In genomic region chr7:132112111-132112510, GRCh38 we compare ENCODE assay signal across 27 cellular contexts.
"Had no signal": no experiment of that assay in that cellular context is flagged by ENCODE, and none has a peak within 500 bp of the region (broad histone marks: within the 10 kb centered on the region; RNA-seq: fewer than 3 reads in every experiment).

No MANE protein-coding gene starts in this region.

- H3K27me3 ChIP-seq: colonic mucosa, hepatocyte, right atrium auricular region, suprapubic skin, tibial artery had no signal

- ATAC-seq: activated CD4-positive, alpha-beta T cell treated with anti-CD3 and anti-CD28 coated beads for 36 hours; activated CD8-positive, alpha-beta memory T cell treated with anti-CD3 and anti-CD28 coated beads, Interleukin-2, amount 10 ng/mL, durations not matched to agents 7 days and 5 days; activated CD8-positive, alpha-beta T cell treated with anti-CD3 and anti-CD28 coated beads, Interleukin-2, amount 10 ng/mL, durations not matched to agents 7 days and 5 days; activated naive CD8-positive, alpha-beta T cell treated with anti-CD3 and anti-CD28 coated beads, Interleukin-2, amount 50 U/mL, for 24 hours; left ventricle myocardium superior had no signal

- H3K27me3 Mint-ChIP-seq: activated B cell treated with CpG ODN at 0.5 μM for 24 hours had no signal

- H3K9me3 Mint-ChIP-seq: activated B cell treated with CpG ODN at 0.5 μM for 24 hours; activated naive CD4-positive, alpha-beta T cell treated with anti-CD3 and anti-CD28 coated beads, Interleukin-2, amount 50 U/mL, for 24 hours; activated naive CD8-positive, alpha-beta T cell treated with anti-CD3 and anti-CD28 coated beads, Interleukin-2, amount 50 U/mL, for 24 hours; activated T-helper 2 cell treated with anti-CD3 and anti-CD28 coated beads, Interferon-gamma antibody, Interleukin-2, Interleukin-4, amounts not matched to agents 10 μg/mL and 5 μg/mL and 100 μg/mL, durations not matched to agents 14 hours and 24 hours and 36 hours; nephron progenitor cell; T-helper 2 cell treated with Interferon-gamma antibody and Interleukin-4, amounts not matched to agents 5 μg/mL and 100 μg/mL, for 36 hours had no signal

- H3K4me3 ChIP-seq: colonic mucosa, hepatocyte, psoas muscle, right atrium auricular region, suprapubic skin, tibial artery had no signal

- H3K9me3 ChIP-seq: colonic mucosa, psoas muscle, right atrium auricular region, suprapubic skin, tibial artery had no signal

- DNase-seq: activated B cell treated with CpG ODN at 0.5 μM for 24 hours; activated CD4-positive, alpha-beta T cell treated with anti-CD3 and anti-CD28 coated beads for 36 hours; activated CD8-positive, alpha-beta memory T cell treated with anti-CD3 and anti-CD28 coated beads, Interleukin-2, amount 10 ng/mL, durations not matched to agents 7 days and 5 days; activated CD8-positive, alpha-beta T cell treated with anti-CD3 and anti-CD28 coated beads, Interleukin-2, amount 10 ng/mL, durations not matched to agents 7 days and 5 days; activated naive CD8-positive, alpha-beta T cell treated with anti-CD3 and anti-CD28 coated beads, Interleukin-2, amount 50 U/mL, for 24 hours; activated T-cell treated with anti-CD3 and anti-CD28 coated beads, Interleukin-2, amount 50 U/mL, for 48 hours; cerebellar nuclear complex; colonic mucosa; effector CD8-positive, alpha-beta T cell; islet precursor cell; left ventricle myocardium superior; naive B cell; nephron progenitor cell; psoas muscle; stimulated activated CD4-positive, alpha-beta T cell treated with anti-CD3 and anti-CD28 coated beads, Interleukin-15, amount 100 ng/mL, for 24 hours; stimulated activated CD4-positive, alpha-beta T cell treated with anti-CD3 and anti-CD28 coated beads, Interleukin-2, amount 100 ng/mL, for 24 hours; stimulated activated naive CD4-positive, alpha-beta T cell; T-helper 1 cell; tibial artery had no signal

- H3K4me3 Mint-ChIP-seq: activated B cell treated with CpG ODN at 0.5 μM for 24 hours; activated CD4-positive, alpha-beta T cell treated with anti-CD3 and anti-CD28 coated beads for 36 hours; activated CD8-positive, alpha-beta memory T cell treated with anti-CD3 and anti-CD28 coated beads, Interleukin-2, amount 10 ng/mL, durations not matched to agents 7 days and 5 days; activated CD8-positive, alpha-beta T cell treated with anti-CD3 and anti-CD28 coated beads, Interleukin-2, amount 10 ng/mL, durations not matched to agents 7 days and 5 days; activated naive CD4-positive, alpha-beta T cell treated with anti-CD3 and anti-CD28 coated beads, Interleukin-2, amount 50 U/mL, for 24 hours; activated naive CD8-positive, alpha-beta T cell treated with anti-CD3 and anti-CD28 coated beads, Interleukin-2, amount 50 U/mL, for 24 hours; nephron progenitor cell; T-helper 2 cell treated with Interferon-gamma antibody and Interleukin-4, amounts not matched to agents 5 μg/mL and 100 μg/mL, for 36 hours had no signal

- H3K36me3 ChIP-seq: colonic mucosa, right atrium auricular region, suprapubic skin, tibial artery had no signal

- H3K4me1 ChIP-seq: colonic mucosa, parathyroid adenoma, psoas muscle, right atrium auricular region, suprapubic skin, tibial artery had no signal

- H3K79me2 ChIP-seq: hepatocyte, parathyroid adenoma had no signal

- H3K27ac ChIP-seq: colonic mucosa, hepatocyte, parathyroid adenoma, psoas muscle, right atrium auricular region, suprapubic skin, tibial artery had no signal

- H3K27ac Mint-ChIP-seq: activated B cell treated with CpG ODN at 0.5 μM for 24 hours; activated CD4-positive, alpha-beta T cell treated with anti-CD3 and anti-CD28 coated beads for 36 hours; activated CD8-positive, alpha-beta memory T cell treated with anti-CD3 and anti-CD28 coated beads, Interleukin-2, amount 10 ng/mL, durations not matched to agents 7 days and 5 days; activated CD8-positive, alpha-beta T cell treated with anti-CD3 and anti-CD28 coated beads, Interleukin-2, amount 10 ng/mL, durations not matched to agents 7 days and 5 days; activated naive CD4-positive, alpha-beta T cell treated with anti-CD3 and anti-CD28 coated beads, Interleukin-2, amount 50 U/mL, for 24 hours; activated naive CD8-positive, alpha-beta T cell treated with anti-CD3 and anti-CD28 coated beads, Interleukin-2, amount 50 U/mL, for 24 hours; activated T-helper 2 cell treated with anti-CD3 and anti-CD28 coated beads, Interferon-gamma antibody, Interleukin-2, Interleukin-4, amounts not matched to agents 10 μg/mL and 5 μg/mL and 100 μg/mL, durations not matched to agents 14 hours and 24 hours and 36 hours; naive B cell; nephron progenitor cell; T-helper 2 cell treated with Interferon-gamma antibody and Interleukin-4, amounts not matched to agents 5 μg/mL and 100 μg/mL, for 36 hours had no signal

- H3K9ac ChIP-seq: parathyroid adenoma had no signal

- FAIRE-seq: frontal cortex had no signal

- H3K4me2 ChIP-seq: hepatocyte had no signal

- H3K4me1 Mint-ChIP-seq: activated B cell treated with CpG ODN at 0.5 μM for 24 hours; activated CD4-positive, alpha-beta T cell treated with anti-CD3 and anti-CD28 coated beads for 36 hours; activated CD8-positive, alpha-beta memory T cell treated with anti-CD3 and anti-CD28 coated beads, Interleukin-2, amount 10 ng/mL, durations not matched to agents 7 days and 5 days; activated naive CD4-positive, alpha-beta T cell treated with anti-CD3 and anti-CD28 coated beads, Interleukin-2, amount 50 U/mL, for 24 hours; activated naive CD8-positive, alpha-beta T cell treated with anti-CD3 and anti-CD28 coated beads, Interleukin-2, amount 50 U/mL, for 24 hours; naive B cell had no signal

- H3K36me3 Mint-ChIP-seq: activated CD8-positive, alpha-beta memory T cell treated with anti-CD3 and anti-CD28 coated beads, Interleukin-2, amount 10 ng/mL, durations not matched to agents 7 days and 5 days; activated naive CD4-positive, alpha-beta T cell treated with anti-CD3 and anti-CD28 coated beads, Interleukin-2, amount 50 U/mL, for 24 hours; naive B cell had no signal

- H2AFZ ChIP-seq: hepatocyte, parathyroid adenoma had no signal
